ENCODE assay signal across 8 cellular contexts in genomic region chr11:96464695-96465307, GRCh38.
DNase-seq lines count a peak whose midpoint lies in the region; ATAC-seq, FAIRE-seq and TF ChIP-seq lines count a peak whose summit lies in the region.

No MANE protein-coding gene starts in this region.

- H3K4me1 Mint-ChIP-seq in endothelial cell (ENCODE audit: unreplicated experiment): no peaks in the 10 kb centered on the region

- ATAC-seq in HG02642 (IDR thresholded peaks at IDR 0.05; ENCODE audit: poor library complexity, unreplicated experiment): peak; percentile 80

- no peak for TF ChIP-seq POLR2A in GM12892 (IDR thresholded peaks at IDR 0.05; ENCODE audit: low read depth, low read length)

- H3K36me3 Mint-ChIP-seq in endothelial cell (ENCODE audit: low read depth, unreplicated experiment): no peaks in the 10 kb centered on the region

- H3K27me3 Mint-ChIP-seq in endothelial cell (ENCODE audit: unreplicated experiment): no peaks in the 10 kb centered on the region

- FAIRE-seq in GM12892 (lab: Jason Lieb, UNC): peak; percentile 78

- no peak overlapping the region for H3K27ac Mint-ChIP-seq in endothelial cell (ENCODE audit: unreplicated experiment)

- H3K9me3 Mint-ChIP-seq in endothelial cell (ENCODE audit: unreplicated experiment): no peaks in the 10 kb centered on the region

- no peak overlapping the region for H3K4me3 ChIP-seq in AG10803 (ENCODE audit: low read length)

- TF ChIP-seq CTCF in AG10803 (conservative IDR thresholded peaks at IDR 0.05; ENCODE audit: low read length) (peak; percentile 85), endothelial cell (IDR thresholded peaks at IDR 0.05; ENCODE audit: unreplicated experiment) (peak; percentile 73)

- DNase-seq in AG10803 (ENCODE audit: low read depth) (peak; percentile 76), GM12892 (ENCODE audit: insufficient read length) (peak; percentile 8), NAMALWA (ENCODE audit: low spot score) (peak; percentile 79), SHP77 (lab: John Stamatoyannopoulos, UW) (peak; percentile 63 to 70), endothelial cell (ENCODE audit: low spot score) (no peak), middle frontal gyrus (ENCODE audit: extremely low spot score, low spot score) (peak; percentile 49), ureter (ENCODE audit: low spot score) (no peak)

- no peak overlapping the region for H3K4me3 Mint-ChIP-seq in endothelial cell (ENCODE audit: unreplicated experiment)

Comparison
In these comparisons a context has a peak if more than half of its experiments do, and no peak if none do; other contexts are left out.
1. DNase-seq: peak in AG10803 (single experiment), GM12892 (single experiment), NAMALWA (single experiment), SHP77 (2 of 2) and middle frontal gyrus (single experiment); none in endothelial cell (single experiment) and ureter (single experiment).